ENCODE assay signal across 8 cellular contexts in the genomic region with DNA sequence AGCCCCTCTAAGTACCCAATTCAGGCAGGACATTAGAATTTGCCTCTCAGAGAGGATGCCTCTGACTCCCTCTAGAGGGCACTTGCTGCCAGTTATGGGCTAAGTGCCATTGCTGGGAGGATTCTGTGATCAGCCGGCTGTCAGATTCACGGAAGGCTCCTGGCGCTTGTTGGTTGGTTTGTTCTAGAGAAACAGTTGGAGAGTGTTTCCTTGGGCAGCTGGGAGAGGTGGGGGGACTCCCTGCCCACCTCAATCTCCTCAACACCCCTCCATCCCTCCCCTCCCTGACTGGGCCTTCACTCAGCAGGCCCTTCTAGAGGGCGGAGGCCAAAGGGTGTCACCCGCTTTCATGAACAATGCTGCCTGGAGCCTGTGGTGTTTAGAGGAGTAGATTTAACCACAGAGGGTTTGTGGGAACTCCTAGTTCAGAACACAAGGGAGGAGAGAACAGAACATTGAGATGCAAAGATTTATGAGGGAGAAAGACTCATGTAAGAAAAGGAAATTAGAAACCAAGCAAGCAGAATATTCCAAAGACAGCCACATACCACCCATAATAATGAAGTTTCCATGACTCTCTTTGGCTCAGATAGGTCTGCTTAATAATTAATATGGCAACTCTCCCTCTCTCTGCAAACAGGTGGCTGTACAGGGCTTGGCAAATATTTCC. TPM values are rescaled to one million over a fixed set of nuclear protein-coding genes. Genes with fewer than 3 reads are reported as not detected.
DNase-seq lines count a peak whose midpoint lies in the region; ATAC-seq and TF ChIP-seq lines count a peak whose summit lies in the region.

No MANE protein-coding gene starts in this region.

- H3K36me3 Mint-ChIP-seq in brain = no peaks in the 10 kb centered on the region

- H3K4me3 Mint-ChIP-seq in brain = peak overlapping the region in 4 of 5 experiments; percentile 7 to 34 (median 21)

- peak; percentile 74 to 81 for TF ChIP-seq CTCF in brain (conservative IDR thresholded peaks at IDR 0.05)

- H3K27ac Mint-ChIP-seq in brain = peak overlapping the region; percentile 39 to 88 (median 75)

- peaks cover 1% of the 10 kb centered on the region for H3K27me3 Mint-ChIP-seq in brain

- peaks cover 0 to 2% (median 0%) of the 10 kb centered on the region in 5 experiments for H3K9me3 Mint-ChIP-seq in brain

- peaks cover 11% of the 10 kb centered on the region for H3K4me1 Mint-ChIP-seq in brain

- ATAC-seq in HG03108 (IDR thresholded peaks at IDR 0.05; ENCODE audit: unreplicated experiment) = no peak

- DNase-seq in SIG-M5 treated with dmso at 0.1 percent for 504 hours (lab: John Stamatoyannopoulos, UW; ENCODE audit: unreplicated experiment) = peak; percentile 66
- no peak for DNase-seq in SIG-M5 (lab: John Stamatoyannopoulos, UW)
- DNase-seq in NCI-H187 treated with DMSO at 0.1 percent for 48 hours (lab: John Stamatoyannopoulos, UW) = peak; percentile 37
- peak; percentile 41 for DNase-seq in UCSD-AML1 (lab: John Stamatoyannopoulos, UW; ENCODE audit: unreplicated experiment)
- peak; percentile 86 for DNase-seq in iPS-NIHi11 (ENCODE audit: low spot score)
- peak; percentile 16 to 26 for DNase-seq in stimulated activated CD4-positive, alpha-beta T cell treated with anti-CD3 and anti-CD28 coated beads, Interleukin-12 subunit alpha, Interleukin-12 subunit beta, amount 100 ng/mL, for 24 hours (ENCODE audit: low read depth in 2 of 2)

RNA-seq across cellular contexts. Expression of a gene that starts 29.9 kb away (rescaled TPM):
- polyA plus RNA-seq in brain (ENCODE audit: insufficient read depth, low read depth, low replicate concordance) = 6.1 TPM
